9 cellular contexts compared by ENCODE assay signal in genomic region chr1:53198241-53198651, GRCh38. TPM values are rescaled to one million over a fixed set of nuclear protein-coding genes. Genes with fewer than 3 reads are reported as not detected.
DNase-seq lines count a peak whose midpoint lies in the region; FAIRE-seq and TF ChIP-seq lines count a peak whose summit lies in the region.
"Had no signal": no experiment of that assay in that cellular context is flagged by ENCODE, and none has a peak within 500 bp of the region (broad histone marks: within the 10 kb centered on the region; RNA-seq: fewer than 3 reads in every experiment).

No MANE protein-coding gene starts in this region.

- H3K27me3 ChIP-seq in keratinocyte (ENCODE audit: control insufficient read depth, extremely low read depth, insufficient read depth, low read length), result no peaks in the 10 kb centered on the region
- H3K27me3 ChIP-seq in subcutaneous abdominal adipose tissue (ENCODE audit: control insufficient read depth in 5 of 5, insufficient read depth in 4 of 5, low read length in 5 of 5), result no peaks in the 10 kb centered on the region
- H3K27me3 ChIP-seq: BE2C had no signal

- no peaks in the 10 kb centered on the region for H3K27me3 Mint-ChIP-seq in T-helper 1 cell treated with Interleukin-12 subunit alpha and Interleukin-12 subunit beta and Interleukin-4 antibody, amounts not matched to agents 30 μg/mL and 1 μg/mL, for 36 hours (ENCODE audit: low read depth)

- no peaks in the 10 kb centered on the region for H4K20me1 ChIP-seq in keratinocyte (ENCODE audit: control insufficient read depth, extremely low read depth, insufficient read depth, low read length)

- H3K36me3 ChIP-seq in keratinocyte (ENCODE audit: control insufficient read depth in 2 of 2, extremely low read depth in 1 of 2, insufficient read depth in 2 of 2, low read length in 2 of 2) (peaks cover 2 to 7% of the 10 kb centered on the region in 2 experiments), subcutaneous abdominal adipose tissue (ENCODE audit: control insufficient read depth in 5 of 5, insufficient read depth in 5 of 5, low read length in 5 of 5) (peaks cover 19 to 27% (median 21%) of the 10 kb centered on the region in 5 donors)
- H3K36me3 ChIP-seq: BE2C had no signal

- peaks cover 24% of the 10 kb centered on the region for H3K4me1 Mint-ChIP-seq in T-helper 1 cell treated with Interleukin-12 subunit alpha and Interleukin-12 subunit beta and Interleukin-4 antibody, amounts not matched to agents 30 μg/mL and 1 μg/mL, for 36 hours (ENCODE audit: low read depth)

- H3K4me3 ChIP-seq in keratinocyte (ENCODE audit: control insufficient read depth in 2 of 3, extremely low read depth in 1 of 3, insufficient read depth in 2 of 3, low read depth in 1 of 3, low read length in 3 of 3) (peak overlapping the region in 2 of 3 experiments; percentile 86 to 90), subcutaneous abdominal adipose tissue (ENCODE audit: low read depth in 1 of 5, low read length in 5 of 5) (peak overlapping the region in 3 of 5 donors; percentile 89 to 90 (median 90))

- H3K36me3 Mint-ChIP-seq in T-helper 1 cell treated with Interleukin-12 subunit alpha and Interleukin-12 subunit beta and Interleukin-4 antibody, amounts not matched to agents 30 μg/mL and 1 μg/mL, for 36 hours (ENCODE audit: low read depth), result peaks cover 26% of the 10 kb centered on the region

- DNase-seq in T-helper 1 cell (no peak), amniotic epithelial cell (ENCODE audit: low read depth) (peak; percentile 40), keratinocyte (ENCODE audit: low read depth, low spot score) (no peak), NCI-H2171 treated with DMSO at 0.1 percent for 48 hours (lab: John Stamatoyannopoulos, UW) (no peak), kidney tubule cell (ENCODE audit: low spot score) (no peak)
- no peak for DNase-seq in central memory CD4-positive, alpha-beta T cell
- DNase-seq: BE2C had no signal

- H3K9me3 ChIP-seq in keratinocyte (ENCODE audit: control insufficient read depth, low read depth, low read length) (no peaks in the 10 kb centered on the region), subcutaneous abdominal adipose tissue (ENCODE audit: control insufficient read depth in 5 of 5, low read length in 5 of 5) (no peaks in the 10 kb centered on the region)
- H3K9me3 ChIP-seq: BE2C had no signal

- peaks cover 23% of the 10 kb centered on the region for H3K4me1 ChIP-seq in keratinocyte (ENCODE audit: control insufficient read depth, extremely low read depth, insufficient read depth, low read length)
- peaks cover 10 to 34% (median 33%) of the 10 kb centered on the region in 5 donors for H3K4me1 ChIP-seq in subcutaneous abdominal adipose tissue (ENCODE audit: control insufficient read depth in 5 of 5, insufficient read depth in 5 of 5, low read length in 5 of 5)
- H3K4me1 ChIP-seq: BE2C had no signal

- no peaks in the 10 kb centered on the region for H3K9me3 Mint-ChIP-seq in T-helper 1 cell treated with Interleukin-12 subunit alpha and Interleukin-12 subunit beta and Interleukin-4 antibody, amounts not matched to agents 30 μg/mL and 1 μg/mL, for 36 hours

- peak overlapping the region; percentile 96 for H3K27ac Mint-ChIP-seq in T-helper 1 cell treated with Interleukin-12 subunit alpha and Interleukin-12 subunit beta and Interleukin-4 antibody, amounts not matched to agents 30 μg/mL and 1 μg/mL, for 36 hours

- no peaks in the 10 kb centered on the region for H3K9me1 ChIP-seq in keratinocyte (ENCODE audit: control insufficient read depth, extremely low read depth, insufficient read depth, low read length)

- peaks cover 8% of the 10 kb centered on the region for H3K79me2 ChIP-seq in keratinocyte (ENCODE audit: control insufficient read depth, insufficient read depth, low read length)

- dilution Hi-C loops in keratinocyte (cut with MboI; ENCODE audit: extremely low pct_ligation_motif_present, low sequenced_read_pairs), result no loop called here

- H2AFZ ChIP-seq in keratinocyte (ENCODE audit: control insufficient read depth, low read length), result no peak overlapping the region

- H3K27ac ChIP-seq in keratinocyte (ENCODE audit: control insufficient read depth, insufficient read depth, low read length), result peak overlapping the region; percentile 82
- H3K27ac ChIP-seq in subcutaneous abdominal adipose tissue (ENCODE audit: low read depth, low read length), result peak overlapping the region; percentile 96

- peak; percentile 72 for FAIRE-seq in keratinocyte (lab: Jason Lieb, UNC)

- peak overlapping the region; percentile 87 for H3K4me3 Mint-ChIP-seq in T-helper 1 cell treated with Interleukin-12 subunit alpha and Interleukin-12 subunit beta and Interleukin-4 antibody, amounts not matched to agents 30 μg/mL and 1 μg/mL, for 36 hours

- TF ChIP-seq CTCF in keratinocyte (optimal IDR thresholded peaks at IDR 0.05 in 1 of 3, IDR thresholded peaks at IDR 0.05 in 1 of 3, conservative IDR thresholded peaks at IDR 0.05 in 1 of 3; ENCODE audit: extremely low read depth in 1 of 3, insufficient read depth in 2 of 3, low read length in 3 of 3), result no peak

- peak overlapping the region; percentile 91 for H3K4me2 ChIP-seq in keratinocyte (ENCODE audit: control insufficient read depth, extremely low read depth, insufficient read depth, low read depth, low read length)

- H3K9ac ChIP-seq in keratinocyte (ENCODE audit: control insufficient read depth, extremely low read depth, insufficient read depth, low read length), result peak overlapping the region; percentile 84
- peak overlapping the region; percentile 95 to 99 (median 97) for H3K9ac ChIP-seq in subcutaneous abdominal adipose tissue (ENCODE audit: low read length in 5 of 5)

RNA-seq across cellular contexts. Expression of gene CPT2, which starts 1.6 kb away (rescaled TPM):
- 13.8 to 21.6 TPM (median 16.6 TPM) in 3 replicates for polyA plus RNA-seq in keratinocyte
- polyA plus RNA-seq in keratinocyte (2011; ENCODE audit: low read depth), result 10.4 TPM
- polyA plus RNA-seq in keratinocyte (2011; cell fraction: cytosol; rRNA removed), result 12.3 and 15.2 TPM in 2 replicates
- polyA plus RNA-seq in keratinocyte (2011; cell fraction: nucleus; rRNA removed), result 20.5 and 24.3 TPM in 2 replicates
- polyA plus RNA-seq in keratinocyte (2012; ENCODE audit: low replicate concordance), result 11.8 and 12.7 TPM in 2 replicates
- polyA minus RNA-seq in keratinocyte, result 7.8 to 14.1 TPM (median 14.1 TPM) in 3 replicates
- 9.4 TPM for polyA minus RNA-seq in keratinocyte (2011; cell fraction: cytosol; rRNA and poly(A)+ RNA removed)
- 12.0 and 15.6 TPM in 2 replicates for polyA minus RNA-seq in keratinocyte (2011; cell fraction: nucleus; rRNA and poly(A)+ RNA removed)

RNA-seq across cellular contexts. Expression of gene CZIB, which starts 22.2 kb away (rescaled TPM):
- 41.9 to 52.6 TPM (median 48.8 TPM) in 3 replicates for polyA plus RNA-seq in keratinocyte
- 17.4 TPM for polyA plus RNA-seq in keratinocyte (2011; ENCODE audit: low read depth)
- 34.0 and 42.7 TPM in 2 replicates for polyA plus RNA-seq in keratinocyte (2011; cell fraction: cytosol; rRNA removed)
- polyA plus RNA-seq in keratinocyte (2011; cell fraction: nucleus; rRNA removed), result 40.3 and 44.7 TPM in 2 replicates
- polyA plus RNA-seq in keratinocyte (2012; ENCODE audit: low replicate concordance), result 34.0 and 34.1 TPM in 2 replicates
- polyA minus RNA-seq in keratinocyte, result 14.6 to 17.2 TPM (median 17.0 TPM) in 3 replicates
- polyA minus RNA-seq in keratinocyte (2011; cell fraction: cytosol; rRNA and poly(A)+ RNA removed), result 11.9 TPM
- polyA minus RNA-seq in keratinocyte (2011; cell fraction: nucleus; rRNA and poly(A)+ RNA removed), result 6.1 and 12.9 TPM in 2 replicates

RNA-seq across cellular contexts. Expression of gene MAGOH, which starts 40.1 kb away (rescaled TPM):
- polyA plus RNA-seq in keratinocyte, result 26.7 to 104 TPM (median 44.5 TPM) in 3 replicates
- 35.4 TPM for polyA plus RNA-seq in keratinocyte (2011; ENCODE audit: low read depth)
- polyA plus RNA-seq in keratinocyte (2011; cell fraction: cytosol; rRNA removed), result 18.7 and 27.4 TPM in 2 replicates
- polyA plus RNA-seq in keratinocyte (2011; cell fraction: nucleus; rRNA removed), result 10.3 and 23.9 TPM in 2 replicates
- 53.5 and 92.0 TPM in 2 replicates for polyA plus RNA-seq in keratinocyte (2012; ENCODE audit: low replicate concordance)
- polyA minus RNA-seq in keratinocyte, result 4.3 to 22.5 TPM (median 15.2 TPM) in 3 replicates
- polyA minus RNA-seq in keratinocyte (2011; cell fraction: cytosol; rRNA and poly(A)+ RNA removed), result 7.1 TPM
- 4.4 and 11.8 TPM in 2 replicates for polyA minus RNA-seq in keratinocyte (2011; cell fraction: nucleus; rRNA and poly(A)+ RNA removed)

RNA-seq across cellular contexts. Expression of gene SLC1A7, which starts 55.8 kb away (rescaled TPM):
- not detected in 3 replicates for polyA plus RNA-seq in keratinocyte
- not detected for polyA plus RNA-seq in keratinocyte (2011; ENCODE audit: low read depth)
- not detected in 2 replicates for polyA plus RNA-seq in keratinocyte (2011; cell fraction: cytosol; rRNA removed)
- not detected in 2 replicates for polyA plus RNA-seq in keratinocyte (2011; cell fraction: nucleus; rRNA removed)
- not detected in 2 replicates for polyA plus RNA-seq in keratinocyte (2012; ENCODE audit: low replicate concordance)
- polyA minus RNA-seq in keratinocyte, result not detected in 3 replicates
- polyA minus RNA-seq in keratinocyte (2011; cell fraction: cytosol; rRNA and poly(A)+ RNA removed), result not detected
- not detected in 2 replicates for polyA minus RNA-seq in keratinocyte (2011; cell fraction: nucleus; rRNA and poly(A)+ RNA removed)
